ENCODE assay signal across 15 cellular contexts in the genomic region with DNA sequence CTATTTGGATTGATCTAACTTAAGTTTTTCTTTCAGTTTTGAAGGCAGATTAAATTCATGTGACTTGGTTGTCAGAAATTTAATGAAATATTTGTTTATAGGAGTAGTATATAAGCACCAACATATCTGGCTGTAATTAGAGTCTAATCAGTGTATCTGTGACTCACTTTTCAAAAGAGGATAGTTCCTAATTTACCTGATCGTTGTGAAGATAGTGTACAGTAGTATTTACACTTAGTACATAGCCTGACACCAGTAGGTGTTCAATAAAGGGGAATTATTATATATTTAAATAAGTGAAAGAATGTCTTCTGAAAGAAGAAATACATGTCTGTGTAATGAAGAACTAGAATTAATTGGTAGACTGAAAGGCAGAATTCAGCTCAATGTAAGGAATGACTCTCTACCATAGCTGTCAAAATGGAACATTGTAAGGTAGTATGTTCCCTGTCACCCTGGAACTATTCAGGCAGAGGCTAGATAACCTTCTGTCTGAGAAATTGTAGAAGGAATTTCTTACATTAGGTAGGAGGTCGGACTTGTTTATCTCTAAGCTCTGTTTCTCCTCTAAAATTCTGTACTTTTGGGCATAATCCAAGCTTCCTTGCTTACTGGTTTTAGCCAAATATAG. TPM values are rescaled to one million over a fixed set of nuclear protein-coding genes. Genes with fewer than 3 reads are reported as not detected.
DNase-seq lines count a peak whose midpoint lies in the region; ATAC-seq lines count a peak whose summit lies in the region.
"Had no signal": no experiment of that assay in that cellular context is flagged by ENCODE, and none has a peak within 500 bp of the region (broad histone marks: within the 10 kb centered on the region; RNA-seq: fewer than 3 reads in every experiment).

No MANE protein-coding gene starts in this region.

- CTCF ChIA-PET in activated CD8-positive, alpha-beta memory T cell treated with anti-CD3 and anti-CD28 coated beads, Interleukin-2, amount 10 ng/mL, durations not matched to agents 7 days and 5 days (lab: Charles Lee) = interaction anchor here (0.7 to 3.0 kb wide), 8 partner anchors 10 to 114 kb away, joined by 3 to 15 read pairs (median 3); partner anchors contain the start of gene TGFBR1

- ATAC-seq in activated CD8-positive, alpha-beta memory T cell treated with anti-CD3 and anti-CD28 coated beads, Interleukin-2, amount 10 ng/mL, durations not matched to agents 7 days and 5 days = peak; percentile 8
- ATAC-seq in stimulated activated memory B cell treated with anti-CD40 and anti-IgM and Interleukin-4, amounts not matched to agents 10 μg/mL and 1 μg/mL and 100 μg/mL, for 72 hours = no peak
- ATAC-seq in left lobe of liver = no peak
- ATAC-seq: HepG2, lower lobe of right lung had no signal

- peak overlapping the region; percentile 5 for H3K4me3 Mint-ChIP-seq in activated CD8-positive, alpha-beta memory T cell treated with anti-CD3 and anti-CD28 coated beads, Interleukin-2, amount 10 ng/mL, durations not matched to agents 7 days and 5 days
- H3K4me3 Mint-ChIP-seq in dendritic cell treated with granulocyte-macrophage colony-stimulating factor and Interleukin-4, amounts not matched to agents 40 ng/mL and 50 ng/mL, for 4 days = no peak overlapping the region
- H3K4me3 Mint-ChIP-seq in stimulated activated memory B cell treated with anti-CD40 and anti-IgM and Interleukin-4, amounts not matched to agents 10 μg/mL and 1 μg/mL and 100 μg/mL, for 72 hours = peak overlapping the region; percentile 30

- no peak for DNase-seq in activated CD8-positive, alpha-beta memory T cell treated with anti-CD3 and anti-CD28 coated beads, Interleukin-2, amount 10 ng/mL, durations not matched to agents 7 days and 5 days
- DNase-seq in activated CD8-positive, alpha-beta memory T cell treated with anti-CD3 and anti-CD28 coated beads, Interleukin-2, amount 50 U/mL, for 48 hours = no peak
- DNase-seq in OCI-M1 (lab: John Stamatoyannopoulos, UW) (peak; percentile 36), left lobe of liver (ENCODE audit: low spot score) (no peak), posterior cingulate gyrus (no peak), NCI-H446 treated with DMSO at 0.1 percent for 48 hours (lab: John Stamatoyannopoulos, UW) (no peak)
- DNase-seq: activated CD8-positive, alpha-beta memory T cell treated with anti-CD3 and anti-CD28 coated beads for 24 hours; dermis blood vessel endothelial cell; lower lobe of right lung; NCI-H1417; NCI-H345; stimulated activated CD4-positive, alpha-beta T cell treated with anti-CD3 and anti-CD28 coated beads, Interleukin-12 subunit alpha, Interleukin-12 subunit beta, amount 100 ng/mL, for 4 hours had no signal

- no peaks in the 10 kb centered on the region for H3K27me3 Mint-ChIP-seq in activated CD8-positive, alpha-beta memory T cell treated with anti-CD3 and anti-CD28 coated beads, Interleukin-2, amount 10 ng/mL, durations not matched to agents 7 days and 5 days
- no peaks in the 10 kb centered on the region for H3K27me3 Mint-ChIP-seq in dendritic cell treated with granulocyte-macrophage colony-stimulating factor and Interleukin-4, amounts not matched to agents 40 ng/mL and 50 ng/mL, for 4 days
- no peaks in the 10 kb centered on the region for H3K27me3 Mint-ChIP-seq in stimulated activated memory B cell treated with anti-CD40 and anti-IgM and Interleukin-4, amounts not matched to agents 10 μg/mL and 1 μg/mL and 100 μg/mL, for 72 hours

- intact Hi-C loops in dendritic cell treated with granulocyte-macrophage colony-stimulating factor and Interleukin-4, amounts not matched to agents 40 ng/mL and 50 ng/mL, for 4 days (cut with micrococcal nuclease) = no loop called here
- intact Hi-C loops in posterior cingulate gyrus (cut with DNase I) = no loop called here

- H3K4me1 Mint-ChIP-seq in activated CD8-positive, alpha-beta memory T cell treated with anti-CD3 and anti-CD28 coated beads, Interleukin-2, amount 10 ng/mL, durations not matched to agents 7 days and 5 days = peaks cover 79% of the 10 kb centered on the region
- H3K4me1 Mint-ChIP-seq in dendritic cell treated with granulocyte-macrophage colony-stimulating factor and Interleukin-4, amounts not matched to agents 40 ng/mL and 50 ng/mL, for 4 days (ENCODE audit: low read depth) = peaks cover 57% of the 10 kb centered on the region
- H3K4me1 Mint-ChIP-seq in stimulated activated memory B cell treated with anti-CD40 and anti-IgM and Interleukin-4, amounts not matched to agents 10 μg/mL and 1 μg/mL and 100 μg/mL, for 72 hours = peaks cover 70% of the 10 kb centered on the region

- no peaks in the 10 kb centered on the region for H3K9me3 Mint-ChIP-seq in activated CD8-positive, alpha-beta memory T cell treated with anti-CD3 and anti-CD28 coated beads, Interleukin-2, amount 10 ng/mL, durations not matched to agents 7 days and 5 days (ENCODE audit: low read depth)
- no peaks in the 10 kb centered on the region for H3K9me3 Mint-ChIP-seq in dendritic cell treated with granulocyte-macrophage colony-stimulating factor and Interleukin-4, amounts not matched to agents 40 ng/mL and 50 ng/mL, for 4 days
- no peaks in the 10 kb centered on the region for H3K9me3 Mint-ChIP-seq in stimulated activated memory B cell treated with anti-CD40 and anti-IgM and Interleukin-4, amounts not matched to agents 10 μg/mL and 1 μg/mL and 100 μg/mL, for 72 hours

- H3K27ac Mint-ChIP-seq in activated CD8-positive, alpha-beta memory T cell treated with anti-CD3 and anti-CD28 coated beads, Interleukin-2, amount 10 ng/mL, durations not matched to agents 7 days and 5 days = peak overlapping the region; percentile 67
- H3K27ac Mint-ChIP-seq in dendritic cell treated with granulocyte-macrophage colony-stimulating factor and Interleukin-4, amounts not matched to agents 40 ng/mL and 50 ng/mL, for 4 days = peak overlapping the region; percentile 36
- H3K27ac Mint-ChIP-seq in stimulated activated memory B cell treated with anti-CD40 and anti-IgM and Interleukin-4, amounts not matched to agents 10 μg/mL and 1 μg/mL and 100 μg/mL, for 72 hours = peak overlapping the region; percentile 33

- peaks cover 45% of the 10 kb centered on the region for H3K36me3 Mint-ChIP-seq in activated CD8-positive, alpha-beta memory T cell treated with anti-CD3 and anti-CD28 coated beads, Interleukin-2, amount 10 ng/mL, durations not matched to agents 7 days and 5 days
- peaks cover 7% of the 10 kb centered on the region for H3K36me3 Mint-ChIP-seq in dendritic cell treated with granulocyte-macrophage colony-stimulating factor and Interleukin-4, amounts not matched to agents 40 ng/mL and 50 ng/mL, for 4 days (ENCODE audit: low read depth)
- H3K36me3 Mint-ChIP-seq in stimulated activated memory B cell treated with anti-CD40 and anti-IgM and Interleukin-4, amounts not matched to agents 10 μg/mL and 1 μg/mL and 100 μg/mL, for 72 hours = peaks cover 13% of the 10 kb centered on the region

RNA-seq across cellular contexts. Expression of gene TGFBR1, which starts 8.6 kb away (rescaled TPM):
- total RNA-seq in activated CD8-positive, alpha-beta memory T cell treated with anti-CD3 and anti-CD28 coated beads, Interleukin-2, amount 10 ng/mL, durations not matched to agents 7 days and 5 days = 10 to 100 TPM; 72.5 to 78.0 TPM
- total RNA-seq in left lobe of liver = 13.5 TPM
